Comparison of ENCODE assay signal across 17 cellular contexts in genomic region chr4:53061467-53061866, GRCh38.
DNase-seq lines count a peak whose midpoint lies in the region; ATAC-seq, FAIRE-seq and TF ChIP-seq lines count a peak whose summit lies in the region.
"Had no signal": no experiment of that assay in that cellular context is flagged by ENCODE, and none has a peak within 500 bp of the region (broad histone marks: within the 10 kb centered on the region; RNA-seq: fewer than 3 reads in every experiment).

No MANE protein-coding gene starts in this region.

- DNase-seq in NCI-H2171 treated with DMSO at 0.1 percent for 48 hours (lab: John Stamatoyannopoulos, UW): peak; percentile 10
- no peak for DNase-seq in NCI-H2171 (lab: John Stamatoyannopoulos, UW)
- no peak for DNase-seq in IMR-90
- peak; percentile 39 to 77 for DNase-seq in NCI-H526 (lab: John Stamatoyannopoulos, UW)
- no peak for DNase-seq in H1 (ENCODE audit: low read depth in 1 of 2, low spot score in 2 of 2)
- no peak for DNase-seq in NCI-H2107 treated with DMSO at 0.1 percent for 48 hours (lab: John Stamatoyannopoulos, UW; ENCODE audit: unreplicated experiment)
- no peak for DNase-seq in hypothalamus (lab: John Stamatoyannopoulos, UW)
- no peak for DNase-seq in activated CD4-positive, alpha-beta T cell treated with anti-CD3 and anti-CD28 coated beads, Interleukin-2, amount 50 U/mL, for 48 hours
- DNase-seq: CD4-positive, alpha-beta memory T cell; DMS53; DND-41; EL; GOT3; H9 had no signal

- no peak overlapping the region for H2BK12ac ChIP-seq in H1 (ENCODE audit: low read depth, low read length)

- no peak overlapping the region for H2BK120ac ChIP-seq in IMR-90 (ENCODE audit: low read depth, low read length)
- no peak overlapping the region for H2BK120ac ChIP-seq in H1 (replicated peaks; ENCODE audit: low read depth, low read length)

- no peak for TF ChIP-seq EP300 in H1 (IDR thresholded peaks at IDR 0.05; ENCODE audit: borderline replicate concordance in 1 of 2, low read depth in 2 of 2, low read length in 2 of 2)

- H2AFZ ChIP-seq in IMR-90 (replicated peaks; ENCODE audit: low read length, poor library complexity): no peak overlapping the region
- no peak overlapping the region for H2AFZ ChIP-seq in H1 (ENCODE audit: low read length)

- H3K23me2 ChIP-seq in H1 (ENCODE audit: low read depth, low read length): no peaks in the 10 kb centered on the region

- H4K8ac ChIP-seq in IMR-90 (ENCODE audit: low read depth in 2 of 2, low read length in 2 of 2): no peak overlapping the region
- no peak overlapping the region for H4K8ac ChIP-seq in H1 (ENCODE audit: extremely low read depth, insufficient read depth, low read length)

- H3K9ac ChIP-seq in IMR-90 (ENCODE audit: low read depth, low read length) (no peak overlapping the region), H1 (replicated peaks in 1 of 4; ENCODE audit: extremely low read depth in 1 of 4, low read depth in 3 of 4, low read length in 3 of 4) (no peak overlapping the region)
- H3K9ac ChIP-seq: BLaER1 had no signal

- H4K20me1 ChIP-seq in IMR-90 (ENCODE audit: insufficient read depth, low read length) (no peaks in the 10 kb centered on the region), H1 (replicated peaks in 1 of 2; ENCODE audit: control insufficient read depth in 1 of 2, insufficient read depth in 2 of 2, low read length in 2 of 2) (no peaks in the 10 kb centered on the region)
- H4K20me1 ChIP-seq: BLaER1 had no signal

- H4K5ac ChIP-seq in IMR-90 (ENCODE audit: low read depth, low read length) (no peak overlapping the region), H1 (ENCODE audit: insufficient read length, low read depth, low read length) (no peak overlapping the region)

- POLR2A ChIA-PET in IMR-90 (lab: Charles Lee; ENCODE audit: unreplicated experiment) (no interaction called here), H1 (lab: Charles Lee; ENCODE audit: partially characterized antibody) (no interaction called here)

- FAIRE-seq in H1 (lab: Jason Lieb, UNC): no peak
- FAIRE-seq: GM12891 had no signal

- no peak overlapping the region for H3K4ac ChIP-seq in IMR-90 (ENCODE audit: low read depth, low read length)
- H3K4ac ChIP-seq in H1 (replicated peaks; ENCODE audit: insufficient read length, low read depth, low read length): no peak overlapping the region

- no peak overlapping the region for H2AK9ac ChIP-seq in IMR-90 (replicated peaks; ENCODE audit: low read depth, low read length, poor library complexity)

- ATAC-seq in IMR-90 (ENCODE audit: low read depth): no peak

- H3K79me2 ChIP-seq in H1 (ENCODE audit: control insufficient read depth in 1 of 2, insufficient read depth in 2 of 2, low read length in 2 of 2): no peaks in the 10 kb centered on the region

- H3K79me1 ChIP-seq in IMR-90 (ENCODE audit: low read depth in 1 of 2, low read length in 2 of 2) (no peaks in the 10 kb centered on the region), H1 (ENCODE audit: low read depth, low read length) (no peaks in the 10 kb centered on the region)

- WGBS in IMR-90 (ENCODE audit: extremely low coverage in 2 of 2, insufficient read length in 1 of 2), 2 experiments: no CpG with 5 or more reads among the region's 5 CpGs
- 86% methylated on average over 5 of the region's 5 CpGs; no CpG with 5 or more reads in 1 of the 2 experiments for whole genome bisulfite sequencing in H1 (ENCODE audit: extremely low coverage in 1 of 2, insufficient coverage in 1 of 2, insufficient read length in 1 of 2, insufficient replicate concordance in 2 of 2, low coverage in 1 of 2, low lambda C conversion rate in 2 of 2, missing lambda C conversion rate in 1 of 2), 2 experiments

- no peaks in the 10 kb centered on the region for H3K4me1 ChIP-seq in IMR-90 (ENCODE audit: control insufficient read depth, insufficient read depth, low read length)
- H3K4me1 ChIP-seq in H1 (replicated peaks in 1 of 4; ENCODE audit: control insufficient read depth in 3 of 4, insufficient read depth in 4 of 4, low read length in 3 of 4): peaks cover 0 to 4% (median 0%) of the 10 kb centered on the region in 4 experiments; a peak in 1 of 7 replicates
- H3K4me1 ChIP-seq: BLaER1 had no signal

- TF ChIP-seq POLR2A in IMR-90 (IDR thresholded peaks at IDR 0.05; ENCODE audit: low read depth, low read length) (no peak), H1 (IDR thresholded peaks at IDR 0.05; ENCODE audit: control extremely low read depth in 1 of 2, low read depth in 2 of 2, low read length in 2 of 2) (no peak)

- CTCF ChIA-PET in IMR-90 (lab: Yijun Ruan, JAX) (no interaction called here), H1 (lab: Charles Lee; ENCODE audit: partially characterized antibody) (no interaction called here)

- H3K4me3 ChIP-seq in IMR-90 (ENCODE audit: insufficient read depth, low read depth, low read length) (no peak overlapping the region), H1 (ENCODE audit: extremely low read depth in 1 of 4, insufficient read depth in 2 of 4, low read depth in 3 of 4, low read length in 4 of 4) (no peak overlapping the region)
- H3K4me3 ChIP-seq: BLaER1 had no signal

- H3K9me3 ChIP-seq in IMR-90 (ENCODE audit: control insufficient read depth, insufficient read depth, low read length) (no peaks in the 10 kb centered on the region), H1 (ENCODE audit: insufficient read depth in 2 of 2, low read depth in 1 of 2, low read length in 1 of 2) (no peaks in the 10 kb centered on the region)
- H3K9me3 ChIP-seq: BLaER1 had no signal

- H3K27me3 ChIP-seq in IMR-90 (ENCODE audit: control insufficient read depth, insufficient read depth, low read length) (no peaks in the 10 kb centered on the region), H1 (replicated peaks in 1 of 4; ENCODE audit: control insufficient read depth in 3 of 4, extremely low read depth in 1 of 4, insufficient read depth in 3 of 4, low read length in 3 of 4) (no peaks in the 10 kb centered on the region)
- H3K27me3 ChIP-seq: BLaER1 had no signal

- in situ Hi-C loops in IMR-90 (cut with MboI; ENCODE audit: low sequenced_read_pairs): no loop called here

- no peak overlapping the region for H3K14ac ChIP-seq in IMR-90 (replicated peaks; ENCODE audit: low read depth, low read length)
- no peak overlapping the region for H3K14ac ChIP-seq in H1 (ENCODE audit: insufficient read length)

- no peak overlapping the region for H3K4me2 ChIP-seq in IMR-90 (ENCODE audit: low read depth, low read length)
- H3K4me2 ChIP-seq in H1 (ENCODE audit: insufficient read depth in 1 of 2, low read depth in 2 of 2, low read length in 2 of 2): no peak overlapping the region
- H3K4me2 ChIP-seq: BLaER1 had no signal

- no peak overlapping the region for H3K56ac ChIP-seq in IMR-90 (ENCODE audit: extremely low read depth, insufficient read depth, low read length)
- no peak overlapping the region for H3K56ac ChIP-seq in H1 (replicated peaks; ENCODE audit: insufficient read length, low read depth, low read length)

- no peaks in the 10 kb centered on the region; the same call in 1 of the 2 replicates for H3K9me1 ChIP-seq in IMR-90 (ENCODE audit: insufficient read depth, low read length)

- TF ChIP-seq CTCF in IMR-90 (conservative IDR thresholded peaks at IDR 0.05; ENCODE audit: low read depth, low read length) (no peak), H1 (IDR thresholded peaks at IDR 0.05; ENCODE audit: control extremely low read depth in 1 of 3, insufficient read depth in 1 of 3, low read depth in 1 of 3, low read length in 3 of 3) (no peak)

- intact Hi-C loops in IMR-90 (cut with micrococcal nuclease): no loop called here

- H2BK15ac ChIP-seq in IMR-90 (ENCODE audit: low read depth, low read length): no peak overlapping the region
- H2BK15ac ChIP-seq in H1 (ENCODE audit: low read length): no peak overlapping the region

- H4K91ac ChIP-seq in IMR-90 (ENCODE audit: insufficient read depth, low read depth, low read length) (no peak overlapping the region), H1 (replicated peaks; ENCODE audit: insufficient read length, low read length) (no peak overlapping the region)

- H2BK5ac ChIP-seq in IMR-90 (ENCODE audit: low read depth, low read length, poor library complexity, severe bottlenecking) (no peak overlapping the region), H1 (ENCODE audit: low read depth, low read length) (no peak overlapping the region)

- no TSS peak for BruUV-seq in IMR-90 (replicated peaks; lab: Mats Ljungman, UMichigan)

- no peak for TF ChIP-seq RAD21 in IMR-90 (IDR thresholded peaks at IDR 0.05; ENCODE audit: low read length)
- TF ChIP-seq RAD21 in H1 (IDR thresholded peaks at IDR 0.05 in 1 of 2, conservative IDR thresholded peaks at IDR 0.05 in 1 of 2; ENCODE audit: low read depth in 2 of 2, low read length in 2 of 2): no peak

- H3K23ac ChIP-seq in IMR-90 (ENCODE audit: low read depth, low read length) (no peak overlapping the region), H1 (ENCODE audit: insufficient read length) (no peak overlapping the region)

- H2AK5ac ChIP-seq in IMR-90 (ENCODE audit: low read depth, low read length) (no peak overlapping the region), H1 (ENCODE audit: low read depth, low read length) (no peak overlapping the region)

- H3K27ac ChIP-seq in IMR-90 (ENCODE audit: insufficient read depth, low read length) (no peak overlapping the region), H1 (ENCODE audit: low read depth, low read length) (no peak overlapping the region)
- H3K27ac ChIP-seq: 22Rv1, BLaER1 had no signal

- dilution Hi-C loops in IMR-90 (cut with HindIII; ENCODE audit: low sequenced_read_pairs, unreplicated experiment): no loop called here

- H3K36me3 ChIP-seq in IMR-90 (ENCODE audit: control insufficient read depth, insufficient read depth, low read length) (no peaks in the 10 kb centered on the region), H1 (ENCODE audit: control insufficient read depth in 2 of 4, insufficient read depth in 4 of 4, low read length in 3 of 4) (no peaks in the 10 kb centered on the region)
- H3K36me3 ChIP-seq: BLaER1 had no signal

- H3K18ac ChIP-seq in IMR-90 (ENCODE audit: low read depth, low read length): no peak overlapping the region
- H3K18ac ChIP-seq in H1 (ENCODE audit: extremely low read depth, low read length): no peak overlapping the region

- no peak overlapping the region for H2BK20ac ChIP-seq in IMR-90 (ENCODE audit: low read depth, low read length)
- no peak overlapping the region for H2BK20ac ChIP-seq in H1 (ENCODE audit: low read length)

TF ChIP-seq in H1, 55 proteins besides CTCF, POLR2A, EP300 and RAD21:
- TF ChIP-seq MAFK (IDR thresholded peaks at IDR 0.05; ENCODE audit: low read depth, low read length) (0 out of 2 replicates have a peak, but pooled peaks have one; percentile 25), ASH2L (IDR thresholded peaks at IDR 0.05; ENCODE audit: low read length) (no peak)

Comparison
In these comparisons a context has a peak if more than half of its experiments do, and no peak if none do; other contexts are left out.
1. DNase-seq: peak in NCI-H2171 treated with DMSO at 0.1 percent for 48 hours (single experiment) and NCI-H526 (2 of 2); none in NCI-H2171 (single experiment), IMR-90 (single experiment), H1 (0 of 2), NCI-H2107 treated with DMSO at 0.1 percent for 48 hours (single experiment), hypothalamus (0 of 51) and activated CD4-positive, alpha-beta T cell treated with anti-CD3 and anti-CD28 coated beads, Interleukin-2, amount 50 U/mL, for 48 hours (0 of 2).